Comparison of ENCODE assay signal across 10 cellular contexts in genomic region chr9:88722753-88723152, GRCh38.
A peak's percentile ranks its signal among the peaks of the same experiment; 100 is the strongest.
DNase-seq lines count a peak whose midpoint lies in the region; ATAC-seq and TF ChIP-seq lines count a peak whose summit lies in the region.
"Had no signal": no experiment of that assay in that cellular context is flagged by ENCODE, and none has a peak within 500 bp of the region (broad histone marks: within the 10 kb centered on the region; RNA-seq: fewer than 3 reads in every experiment).

No MANE protein-coding gene starts in this region.

- H3K9me3 ChIP-seq in DND-41 (ENCODE audit: insufficient read depth, low read length, severe bottlenecking) (no peaks in the 10 kb centered on the region), MM.1S (replicated peaks; ENCODE audit: insufficient read depth, low read length) (no peaks in the 10 kb centered on the region), sigmoid colon (no peaks in the 10 kb centered on the region)
- H3K9me3 ChIP-seq: suprapubic skin had no signal

- WGBS in sigmoid colon, 2 donors, result 78 to 95% methylated on average over 2 of the region's 2 CpGs

- H3K9me2 ChIP-seq in MM.1S (replicated peaks; ENCODE audit: insufficient read depth, low read length), result no peaks in the 10 kb centered on the region

- in situ Hi-C loops in brain microvascular endothelial cell (cut with HindIII; ENCODE audit: low pct_ligation_motif_present, low sequenced_read_pairs), result no loop called here

- no peak overlapping the region for H3K9ac ChIP-seq in DND-41 (ENCODE audit: low read depth, low read length)
- H3K9ac ChIP-seq in MM.1S (ENCODE audit: low read length), result no peak overlapping the region

- H3K79me2 ChIP-seq in DND-41 (ENCODE audit: insufficient read depth, low read length) (no peaks in the 10 kb centered on the region), MM.1S (ENCODE audit: low read length) (no peaks in the 10 kb centered on the region)

- TF ChIP-seq CTCF in DND-41 (IDR thresholded peaks at IDR 0.05; ENCODE audit: borderline replicate concordance, extremely low read depth, low read length, poor library complexity, severe bottlenecking), result peak; percentile 42
- TF ChIP-seq CTCF in MM.1S (IDR thresholded peaks at IDR 0.05; ENCODE audit: low read length), result 0 out of 2 replicates have a peak, but pooled peaks have one; percentile 15
- TF ChIP-seq CTCF in brain microvascular endothelial cell (IDR thresholded peaks at IDR 0.05; ENCODE audit: low read depth, low read length, missing control alignments), result peak; percentile 73
- no peak for TF ChIP-seq CTCF in sigmoid colon (IDR thresholded peaks at IDR 0.05)

- DNase-seq in DND-41 (no peak), MM.1S (peak; percentile 28), brain microvascular endothelial cell (no peak), left kidney (ENCODE audit: low read depth, low spot score) (peak; percentile 45), sigmoid colon (no peak), RPMI8226 (no peak), KG1 (lab: John Stamatoyannopoulos, UW) (no peak)
- no peak for DNase-seq in activated effector memory CD4-positive, alpha-beta T cell treated with Interleukin-2 at 50 U/mL for 16 hours
- DNase-seq: effector memory CD4-positive, alpha-beta T cell had no signal

- H3K4me3 ChIP-seq in DND-41 (ENCODE audit: low read depth in 1 of 2, low read length in 2 of 2), result no peak overlapping the region
- no peak overlapping the region for H3K4me3 ChIP-seq in MM.1S (ENCODE audit: low read length)
- H3K4me3 ChIP-seq in brain microvascular endothelial cell (ENCODE audit: low read depth, low read length), result no peak overlapping the region
- H3K4me3 ChIP-seq in sigmoid colon, result no peak overlapping the region
- H3K4me3 ChIP-seq: suprapubic skin had no signal

- H3K27ac ChIP-seq in DND-41 (ENCODE audit: low read length) (no peak overlapping the region), MM.1S (ENCODE audit: low read length) (no peak overlapping the region), brain microvascular endothelial cell (no peak overlapping the region), sigmoid colon (no peak overlapping the region)
- H3K27ac ChIP-seq: suprapubic skin had no signal

- H3F3A ChIP-seq in MM.1S (ENCODE audit: insufficient read depth, low read length), result no peaks in the 10 kb centered on the region

- H2AFZ ChIP-seq in DND-41 (ENCODE audit: low read depth, low read length) (no peak overlapping the region), MM.1S (ENCODE audit: low read length) (no peak overlapping the region)

- no peak for TF ChIP-seq EP300 in sigmoid colon (IDR thresholded peaks at IDR 0.05)

- H3K4me2 ChIP-seq in DND-41 (ENCODE audit: insufficient read depth, low read length) (no peak overlapping the region), MM.1S (ENCODE audit: low read depth, low read length) (no peak overlapping the region)

- H3K4me1 ChIP-seq in DND-41 (ENCODE audit: insufficient read depth, low read length) (no peaks in the 10 kb centered on the region), MM.1S (ENCODE audit: low read length) (no peaks in the 10 kb centered on the region), sigmoid colon (no peaks in the 10 kb centered on the region)
- H3K4me1 ChIP-seq: suprapubic skin had no signal

- ATAC-seq in DND-41 (ENCODE audit: insufficient read depth, low read depth), result no peak

- TF ChIP-seq POLR2A in sigmoid colon (IDR thresholded peaks at IDR 0.05), result no peak

- H3K36me3 ChIP-seq in DND-41 (ENCODE audit: insufficient read depth, low read length), result no peaks in the 10 kb centered on the region
- H3K36me3 ChIP-seq in MM.1S (replicated peaks; ENCODE audit: insufficient read depth, low read length), result no peaks in the 10 kb centered on the region
- H3K36me3 ChIP-seq in brain microvascular endothelial cell (replicated peaks), result no peaks in the 10 kb centered on the region
- H3K36me3 ChIP-seq in sigmoid colon, result no peaks in the 10 kb centered on the region
- H3K36me3 ChIP-seq: suprapubic skin had no signal

- H4K20me1 ChIP-seq in DND-41 (ENCODE audit: insufficient read depth, low read length), result no peaks in the 10 kb centered on the region
- no peaks in the 10 kb centered on the region for H4K20me1 ChIP-seq in MM.1S (ENCODE audit: insufficient read depth, low read length)

- H3K27me3 ChIP-seq in DND-41 (ENCODE audit: insufficient read depth, low read length, poor library complexity), result no peaks in the 10 kb centered on the region
- H3K27me3 ChIP-seq in MM.1S (replicated peaks; ENCODE audit: insufficient read depth, low read length), result no peaks in the 10 kb centered on the region
- no peaks in the 10 kb centered on the region for H3K27me3 ChIP-seq in brain microvascular endothelial cell (replicated peaks)
- no peaks in the 10 kb centered on the region for H3K27me3 ChIP-seq in sigmoid colon
- H3K27me3 ChIP-seq: suprapubic skin had no signal

- intact Hi-C loops in sigmoid colon (cut with DNase I), result no loop called here

Comparison
In these comparisons a context has a peak if more than half of its experiments do, and no peak if none do; other contexts are left out.
1. DNase-seq: peak in MM.1S (single experiment) and left kidney (single experiment); none in DND-41 (single experiment), brain microvascular endothelial cell (single experiment), sigmoid colon (single experiment), RPMI8226 (single experiment), KG1 (single experiment) and activated effector memory CD4-positive, alpha-beta T cell treated with Interleukin-2 at 50 U/mL for 16 hours (single experiment).
2. CTCF ChIP-seq: peak in DND-41 (single experiment), MM.1S (single experiment) and brain microvascular endothelial cell (single experiment); none in sigmoid colon (0 of 4).